ENCODE assay signal across 19 cellular contexts in genomic region chr12:49870501-49871262, GRCh38. TPM values are rescaled to one million over a fixed set of nuclear protein-coding genes. Genes with fewer than 3 reads are reported as not detected.
"Had no signal": no experiment of that assay in that cellular context is flagged by ENCODE, and none has a peak within 500 bp of the region (broad histone marks: within the 10 kb centered on the region; RNA-seq: fewer than 3 reads in every experiment).

No MANE protein-coding gene starts in this region.

- H3K9me3 Mint-ChIP-seq: central memory CD8-positive, alpha-beta T cell; dendritic cell treated with granulocyte-macrophage colony-stimulating factor and Interleukin-4, amounts not matched to agents 40 ng/mL and 50 ng/mL, for 4 days; T-cell had no signal

- H3K4me1 Mint-ChIP-seq: central memory CD8-positive, alpha-beta T cell had no signal

- DNase-seq: activated CD4-positive, alpha-beta T cell treated with anti-CD3 and anti-CD28 coated beads, Interleukin-2, amount 50 U/mL, for 4 hours; activated CD4-positive, CD25-positive, alpha-beta regulatory T cell treated with anti-CD3 and anti-CD28 coated beads, Interleukin-2, amount 50 U/mL, for 72 hours; activated gamma-delta T cell treated with Interleukin-2 at 50 U/mL for 16 hours; activated T-cell treated with anti-CD3 and anti-CD28 coated beads, Interleukin-2, amount 50 U/mL, for 48 hours; amniotic stem cell; heart left ventricle; lower lobe of right lung; midbrain; SK-N-SH; stimulated activated CD4-positive, alpha-beta T cell treated with anti-CD3 and anti-CD28 coated beads, Interleukin-4, amount 100 ng/mL, for 24 hours; stimulated activated naive CD4-positive, alpha-beta T cell treated with Interleukin-2 at 50 U/mL for 16 hours; T-cell; T-helper 9 cell; upper lobe of left lung had no signal

- H3K27me3 Mint-ChIP-seq: activated naive CD8-positive, alpha-beta T cell had no signal

- H3K4me3 Mint-ChIP-seq: activated naive CD8-positive, alpha-beta T cell; central memory CD8-positive, alpha-beta T cell; dendritic cell treated with granulocyte-macrophage colony-stimulating factor and Interleukin-4, amounts not matched to agents 40 ng/mL and 50 ng/mL, for 4 days; T-cell had no signal

- H3K36me3 Mint-ChIP-seq: activated naive CD8-positive, alpha-beta T cell; T-cell had no signal

- H3K27ac ChIP-seq: lower lobe of right lung, upper lobe of left lung had no signal

- H3K27ac Mint-ChIP-seq: activated naive CD8-positive, alpha-beta T cell; dendritic cell treated with granulocyte-macrophage colony-stimulating factor and Interleukin-4, amounts not matched to agents 40 ng/mL and 50 ng/mL, for 4 days; T-cell had no signal

RNA-seq across cellular contexts. Expression of gene FAIM2, which starts 33.0 kb away (rescaled TPM):
- total RNA-seq: epithelial cell of proximal tubule, renal cortical epithelial cell had no signal
